18 cellular contexts compared by ENCODE assay signal in genomic region chr6:138464085-138464484, GRCh38. TPM values are rescaled to one million over a fixed set of nuclear protein-coding genes. Genes with fewer than 3 reads are reported as not detected.
DNase-seq lines count a peak whose midpoint lies in the region; ATAC-seq, FAIRE-seq and TF ChIP-seq lines count a peak whose summit lies in the region.
"Had no signal": no experiment of that assay in that cellular context is flagged by ENCODE, and none has a peak within 500 bp of the region (broad histone marks: within the 10 kb centered on the region; RNA-seq: fewer than 3 reads in every experiment).

No MANE protein-coding gene starts in this region.

- H4K20me1 ChIP-seq in mammary epithelial cell (ENCODE audit: insufficient read depth, low read length) (no peaks in the 10 kb centered on the region), astrocyte (ENCODE audit: insufficient read depth, low read length) (no peaks in the 10 kb centered on the region), HepG2 (ENCODE audit: insufficient read depth, low read length) (no peaks in the 10 kb centered on the region)

- H3K4me1 Mint-ChIP-seq in astrocyte (ENCODE audit: low read depth, unreplicated experiment): peaks cover 22% of the 10 kb centered on the region
- H3K4me1 Mint-ChIP-seq: B cell had no signal

- no peaks in the 10 kb centered on the region for H3K27me3 Mint-ChIP-seq in astrocyte (ENCODE audit: low read depth, unreplicated experiment)
- H3K27me3 Mint-ChIP-seq: B cell had no signal

- intact Hi-C loops in mammary epithelial cell (cut with micrococcal nuclease) (no loop called here), breast epithelium (cut with DNase I; ENCODE audit: low total_unique reads) (no loop called here), HepG2 (cut with micrococcal nuclease; ENCODE audit: unreplicated experiment) (no loop called here), cardiac septum (cut with DNase I) (no loop called here)

- H3K27ac ChIP-seq in mammary epithelial cell (ENCODE audit: insufficient read depth, low read depth, low read length): peak overlapping the region; percentile 56
- H3K27ac ChIP-seq in breast epithelium: no peak overlapping the region
- H3K27ac ChIP-seq in astrocyte (ENCODE audit: low read depth, low read length): peak overlapping the region; percentile 30
- no peak overlapping the region for H3K27ac ChIP-seq in HepG2 (ENCODE audit: extremely low read length, insufficient read depth, low read length)

- ATAC-seq in HepG2 (no peak; the same call in 2 of the 3 replicates), HG03095 (IDR thresholded peaks at IDR 0.05; ENCODE audit: unreplicated experiment) (no peak)

- dilution Hi-C loops in mammary epithelial cell (cut with HindIII; ENCODE audit: low sequenced_read_pairs): no loop called here

- FAIRE-seq in astrocyte (lab: Jason Lieb, UNC) (no peak), HepG2 (lab: Jason Lieb, UNC) (no peak)
- FAIRE-seq: GM19239, HTR-8/SVneo had no signal

- CTCF ChIA-PET in mammary epithelial cell (lab: Charles Lee; ENCODE audit: low non-redundant PET): no interaction called here
- CTCF ChIA-PET in HepG2 (lab: Yijun Ruan, JAX; ENCODE audit: low intra/inter-chr PET ratio, low total read pairs): no interaction called here

- H3K36me3 ChIP-seq in mammary epithelial cell (ENCODE audit: insufficient read depth, low read length) (peaks cover 5% of the 10 kb centered on the region), breast epithelium (no peaks in the 10 kb centered on the region), astrocyte (ENCODE audit: insufficient read depth, low read length) (peaks cover 9% of the 10 kb centered on the region), HepG2 (replicated peaks in 1 of 2; ENCODE audit: control insufficient read depth in 1 of 2, insufficient read depth in 2 of 2, low read length in 2 of 2) (peaks cover 22 to 63% of the 10 kb centered on the region in 2 experiments)

- TF ChIP-seq POLR2A in breast epithelium (IDR thresholded peaks at IDR 0.05) (no peak), HepG2 (IDR thresholded peaks at IDR 0.05; ENCODE audit: insufficient read depth in 1 of 2, low read depth in 2 of 2, low read length in 2 of 2) (no peak)

- H3K9me3 Mint-ChIP-seq in astrocyte (ENCODE audit: unreplicated experiment): no peaks in the 10 kb centered on the region
- H3K9me3 Mint-ChIP-seq: CD4-positive, alpha-beta T cell; HFFc6 had no signal

- no peak overlapping the region for H3K4me3 ChIP-seq in mammary epithelial cell (replicated peaks in 1 of 3; ENCODE audit: insufficient read depth in 1 of 3, low read depth in 2 of 3, low read length in 3 of 3)
- H3K4me3 ChIP-seq in breast epithelium: no peak overlapping the region
- no peak overlapping the region for H3K4me3 ChIP-seq in astrocyte (ENCODE audit: insufficient read depth, low read depth, low read length)
- H3K4me3 ChIP-seq in HepG2 (replicated peaks in 1 of 3; ENCODE audit: insufficient read depth in 1 of 3, low read depth in 2 of 3, low read length in 3 of 3): no peak overlapping the region

- H3K9ac ChIP-seq in mammary epithelial cell (ENCODE audit: insufficient read depth, low read length) (no peak overlapping the region), astrocyte (ENCODE audit: low read length) (no peak overlapping the region), HepG2 (ENCODE audit: insufficient read depth, low read depth, low read length) (no peak overlapping the region)

- H3K27me3 ChIP-seq in mammary epithelial cell (ENCODE audit: insufficient read depth, low read length) (no peaks in the 10 kb centered on the region), breast epithelium (no peaks in the 10 kb centered on the region), astrocyte (ENCODE audit: insufficient read depth, low read length) (no peaks in the 10 kb centered on the region), HepG2 (ENCODE audit: control insufficient read depth in 1 of 2, insufficient read depth in 2 of 2, low read length in 2 of 2) (no peaks in the 10 kb centered on the region)

- TF ChIP-seq CTCF in mammary epithelial cell (conservative IDR thresholded peaks at IDR 0.05 in 1 of 2, IDR thresholded peaks at IDR 0.05 in 1 of 2; ENCODE audit: extremely low read depth in 1 of 2, insufficient read depth in 1 of 2, low read depth in 1 of 2, low read length in 2 of 2): no peak
- no peak for TF ChIP-seq CTCF in breast epithelium (IDR thresholded peaks at IDR 0.05)
- TF ChIP-seq CTCF in astrocyte (IDR thresholded peaks at IDR 0.05; ENCODE audit: insufficient read depth, low read depth, low read length): no peak
- no peak for TF ChIP-seq CTCF in HepG2 (CRISPR knock-in tag; IDR thresholded peaks at IDR 0.05)

- POLR2A ChIA-PET in HepG2 (lab: Yijun Ruan, JAX): no interaction called here

- peaks cover 9% of the 10 kb centered on the region for H3K79me2 ChIP-seq in mammary epithelial cell (ENCODE audit: insufficient read depth, low read length)
- H3K79me2 ChIP-seq in astrocyte (ENCODE audit: insufficient read depth, low read length): peaks cover 5% of the 10 kb centered on the region
- no peaks in the 10 kb centered on the region for H3K79me2 ChIP-seq in HepG2 (ENCODE audit: insufficient read depth, low read length)

- in situ Hi-C loops in mammary epithelial cell (cut with MboI; ENCODE audit: low sequenced_read_pairs in 2 of 2): no loop called here
- in situ Hi-C loops in HepG2 (cut with HindIII; ENCODE audit: extremely low pct_ligation_motif_present, low pct_unique_long_range_greater_than_20kb): no loop called here

- WGBS in mammary epithelial cell (ENCODE audit: low coverage, missing lambda C conversion rate): 82% methylated on average over 16 of the region's 20 CpGs
- 96% methylated on average over 18 of the region's 20 CpGs for WGBS in HepG2 (ENCODE audit: low lambda C conversion rate)

- peaks cover 54% of the 10 kb centered on the region for H3K4me1 ChIP-seq in mammary epithelial cell (ENCODE audit: insufficient read depth, low read length)
- no peaks in the 10 kb centered on the region for H3K4me1 ChIP-seq in breast epithelium
- H3K4me1 ChIP-seq in astrocyte (ENCODE audit: insufficient read depth, low read length): peaks cover 13% of the 10 kb centered on the region
- peaks cover 9% of the 10 kb centered on the region for H3K4me1 ChIP-seq in HepG2 (ENCODE audit: insufficient read depth, low read length)

- DNase-seq in mammary epithelial cell (no peak), breast epithelium (ENCODE audit: low spot score in 2 of 2) (no peak), astrocyte (ENCODE audit: low read depth) (no peak), HepG2 (ENCODE audit: low spot score) (no peak), cardiac septum (ENCODE audit: low spot score) (no peak), RKO (ENCODE audit: low spot score) (no peak), NCI-H526 treated with DMSO at 0.1 percent for 48 hours (lab: John Stamatoyannopoulos, UW) (no peak)
- DNase-seq: 8988T; ACHN; C1 segment of cervical spinal cord; CD4-positive, alpha-beta T cell; GF-D8; HCEC 1CT; HFFc6 had no signal

- no peak overlapping the region for H2AFZ ChIP-seq in mammary epithelial cell (ENCODE audit: low read depth, low read length)
- no peak overlapping the region for H2AFZ ChIP-seq in astrocyte (ENCODE audit: low read depth, low read length)
- no peak overlapping the region for H2AFZ ChIP-seq in HepG2 (ENCODE audit: low read length)

- H3K4me3 Mint-ChIP-seq in astrocyte (ENCODE audit: unreplicated experiment): no peak overlapping the region
- H3K4me3 Mint-ChIP-seq: B cell; CD4-positive, alpha-beta T cell; HFFc6 had no signal

- BruUV-seq in mammary epithelial cell (replicated peaks; lab: Mats Ljungman, UMichigan): no TSS peak
- BruUV-seq in HepG2 (replicated peaks; lab: Mats Ljungman, UMichigan): no TSS peak

- H3K36me3 Mint-ChIP-seq in astrocyte (ENCODE audit: low read depth, unreplicated experiment): peaks cover 25% of the 10 kb centered on the region

- no peak overlapping the region for H3K27ac Mint-ChIP-seq in astrocyte (ENCODE audit: unreplicated experiment)
- H3K27ac Mint-ChIP-seq: B cell; CD4-positive, alpha-beta T cell had no signal

- H3K4me2 ChIP-seq in mammary epithelial cell (ENCODE audit: insufficient read depth, low read depth, low read length) (no peak overlapping the region), astrocyte (ENCODE audit: low read length) (no peak overlapping the region), HepG2 (ENCODE audit: low read depth, low read length) (no peak overlapping the region)

- TF ChIP-seq EP300 in HepG2 (IDR thresholded peaks at IDR 0.05; ENCODE audit: low read depth in 2 of 2, low read length in 2 of 2): no peak
- TF ChIP-seq EP300 in HepG2 (CRISPR knock-in tag; IDR thresholded peaks at IDR 0.05; ENCODE audit: borderline replicate concordance): no peak

- TF ChIP-seq RAD21 in HepG2 (CRISPR knock-in tag; IDR thresholded peaks at IDR 0.05): no peak

- H3K9me3 ChIP-seq in mammary epithelial cell (replicated peaks; ENCODE audit: insufficient read depth, low read length) (no peaks in the 10 kb centered on the region), breast epithelium (no peaks in the 10 kb centered on the region), astrocyte (ENCODE audit: insufficient read depth, low read depth, low read length) (no peaks in the 10 kb centered on the region), HepG2 (ENCODE audit: low read length) (no peaks in the 10 kb centered on the region)

RNA-seq across cellular contexts. Expression of gene NHSL1, which starts 35.2 kb away (rescaled TPM):
- total RNA-seq in mammary epithelial cell (10 to 100 TPM; 28.3 to 34.7 TPM), breast epithelium (10 to 100 TPM; 15.4 to 17.4 (median 16.5) TPM), astrocyte (28.7 and 33.5 TPM in 2 replicates), HepG2 (2016; rRNA removed; fragmentation: Illumina TruSeq; extraction: Trizol) (53.6 and 59.5 TPM in 2 replicates), cardiac septum (88.2 TPM)
- polyA plus RNA-seq in mammary epithelial cell (17.8 TPM), HepG2 (2011; rRNA removed) (22.6 and 24.9 TPM in 2 replicates)
- polyA minus RNA-seq in mammary epithelial cell: 114 TPM
- total RNA-seq in HepG2 (2016; cell fraction: cytosol; rRNA removed; fragmentation: Illumina TruSeq; extraction: Trizol; ENCODE audit: low read depth): 19.0 and 21.3 TPM in 2 replicates
- total RNA-seq in HepG2 (2016; cell fraction: insoluble cytoplasmic fraction; rRNA removed; fragmentation: Illumina TruSeq; extraction: Trizol): 55.9 and 56.5 TPM in 2 replicates
- total RNA-seq in HepG2 (2016; cell fraction: membrane; rRNA removed; fragmentation: Illumina TruSeq; extraction: Trizol): 22.2 and 23.0 TPM in 2 replicates
- 124 and 133 TPM in 2 replicates for total RNA-seq in HepG2 (2016; cell fraction: nucleus; rRNA removed; fragmentation: Illumina TruSeq; extraction: Trizol)
- 11.6 and 12.3 TPM in 2 replicates for polyA plus RNA-seq in HepG2 (2011; cell fraction: cytosol; rRNA removed)
- 42.8 and 45.1 TPM in 2 replicates for polyA plus RNA-seq in HepG2 (2011; cell fraction: nucleus; rRNA removed)
- 23.2 and 25.7 TPM in 2 replicates for polyA plus RNA-seq in HepG2 (2012)
- 3.5 and 3.8 TPM in 2 replicates for polyA plus RNA-seq in HepG2 (2016; cell fraction: cytosol; fragmentation: Illumina TruSeq; extraction: Trizol; ENCODE audit: low read depth)
- 20.6 and 26.3 TPM in 2 replicates for polyA plus RNA-seq in HepG2 (2016; cell fraction: insoluble cytoplasmic fraction; fragmentation: Illumina TruSeq; extraction: Trizol; ENCODE audit: low read depth)
- polyA plus RNA-seq in HepG2 (2016; cell fraction: membrane; fragmentation: Illumina TruSeq; extraction: Trizol; ENCODE audit: low read depth): 6.4 and 7.5 TPM in 2 replicates
- polyA plus RNA-seq in HepG2 (2016; cell fraction: nucleus; fragmentation: Illumina TruSeq; extraction: Trizol; ENCODE audit: insufficient read depth, low read depth): 67.3 and 71.2 TPM in 2 replicates
- 4.6 and 265 TPM in 2 replicates for polyA minus RNA-seq in HepG2 (2011; rRNA and poly(A)+ RNA removed; ENCODE audit: low replicate concordance)
- polyA minus RNA-seq in HepG2 (2011; cell fraction: cytosol; rRNA and poly(A)+ RNA removed): 58.2 and 64.4 TPM in 2 replicates
- polyA minus RNA-seq in HepG2 (2011; cell fraction: nucleus; rRNA and poly(A)+ RNA removed): 179 and 208 TPM in 2 replicates

Comparison
In these comparisons a context has a peak if more than half of its experiments do, and no peak if none do; other contexts are left out.
1. H3K27ac ChIP-seq: peak in mammary epithelial cell (single experiment) and astrocyte (single experiment); none in breast epithelium (0 of 2) and HepG2 (single experiment).